1 cellular context compared by ENCODE assay signal in genomic region chr10:3494131-3494878, GRCh38.
TF ChIP-seq lines count a peak whose summit lies in the region.

No MANE protein-coding gene starts in this region.

TF ChIP-seq in SK-N-SH treated with all-trans-retinoic acid at 6 μM for 48 hours, 23 proteins besides CTCF, POLR2A, EP300 and RAD21 (continued from another document):
- TF ChIP-seq, protein P1, sequence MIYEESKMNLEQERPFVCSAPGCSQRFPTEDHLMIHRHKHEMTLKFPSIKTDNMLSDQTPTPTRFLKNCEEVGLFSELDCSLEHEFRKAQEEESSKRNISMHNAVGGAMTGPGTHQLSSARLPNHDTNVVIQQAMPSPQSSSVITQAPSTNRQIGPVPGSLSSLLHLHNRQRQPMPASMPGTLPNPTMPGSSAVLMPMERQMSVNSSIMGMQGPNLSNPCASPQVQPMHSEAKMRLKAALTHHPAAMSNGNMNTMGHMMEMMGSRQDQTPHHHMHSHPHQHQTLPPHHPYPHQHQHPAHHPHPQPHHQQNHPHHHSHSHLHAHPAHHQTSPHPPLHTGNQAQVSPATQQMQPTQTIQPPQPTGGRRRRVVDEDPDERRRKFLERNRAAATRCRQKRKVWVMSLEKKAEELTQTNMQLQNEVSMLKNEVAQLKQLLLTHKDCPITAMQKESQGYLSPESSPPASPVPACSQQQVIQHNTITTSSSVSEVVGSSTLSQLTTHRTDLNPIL (CRISPR knock-in tag; IDR thresholded peaks at IDR 0.05; ENCODE audit: low read depth): no peak
- TF ChIP-seq, protein P2, sequence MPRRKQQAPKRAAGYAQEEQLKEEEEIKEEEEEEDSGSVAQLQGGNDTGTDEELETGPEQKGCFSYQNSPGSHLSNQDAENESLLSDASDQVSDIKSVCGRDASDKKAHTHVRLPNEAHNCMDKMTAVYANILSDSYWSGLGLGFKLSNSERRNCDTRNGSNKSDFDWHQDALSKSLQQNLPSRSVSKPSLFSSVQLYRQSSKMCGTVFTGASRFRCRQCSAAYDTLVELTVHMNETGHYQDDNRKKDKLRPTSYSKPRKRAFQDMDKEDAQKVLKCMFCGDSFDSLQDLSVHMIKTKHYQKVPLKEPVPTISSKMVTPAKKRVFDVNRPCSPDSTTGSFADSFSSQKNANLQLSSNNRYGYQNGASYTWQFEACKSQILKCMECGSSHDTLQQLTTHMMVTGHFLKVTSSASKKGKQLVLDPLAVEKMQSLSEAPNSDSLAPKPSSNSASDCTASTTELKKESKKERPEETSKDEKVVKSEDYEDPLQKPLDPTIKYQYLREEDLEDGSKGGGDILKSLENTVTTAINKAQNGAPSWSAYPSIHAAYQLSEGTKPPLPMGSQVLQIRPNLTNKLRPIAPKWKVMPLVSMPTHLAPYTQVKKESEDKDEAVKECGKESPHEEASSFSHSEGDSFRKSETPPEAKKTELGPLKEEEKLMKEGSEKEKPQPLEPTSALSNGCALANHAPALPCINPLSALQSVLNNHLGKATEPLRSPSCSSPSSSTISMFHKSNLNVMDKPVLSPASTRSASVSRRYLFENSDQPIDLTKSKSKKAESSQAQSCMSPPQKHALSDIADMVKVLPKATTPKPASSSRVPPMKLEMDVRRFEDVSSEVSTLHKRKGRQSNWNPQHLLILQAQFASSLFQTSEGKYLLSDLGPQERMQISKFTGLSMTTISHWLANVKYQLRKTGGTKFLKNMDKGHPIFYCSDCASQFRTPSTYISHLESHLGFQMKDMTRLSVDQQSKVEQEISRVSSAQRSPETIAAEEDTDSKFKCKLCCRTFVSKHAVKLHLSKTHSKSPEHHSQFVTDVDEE (CRISPR knock-in tag; IDR thresholded peaks at IDR 0.05): no peak
- TF ChIP-seq TCF4 (CRISPR knock-in tag; IDR thresholded peaks at IDR 0.05; ENCODE audit: borderline replicate concordance) (no peak), ZNF70 (CRISPR knock-in tag; IDR thresholded peaks at IDR 0.05) (no peak), ZFP30 (CRISPR knock-in tag; IDR thresholded peaks at IDR 0.05) (no peak), ZNF565 (CRISPR knock-in tag; conservative IDR thresholded peaks at IDR 0.05; ENCODE audit: low read depth) (no peak), SNAI2 (CRISPR knock-in tag; IDR thresholded peaks at IDR 0.05) (no peak), CSDC2 (CRISPR knock-in tag; IDR thresholded peaks at IDR 0.05) (no peak), ESRRG (CRISPR knock-in tag; IDR thresholded peaks at IDR 0.05) (no peak), OSR1 (CRISPR knock-in tag; IDR thresholded peaks at IDR 0.05) (no peak), ARNTL (CRISPR knock-in tag; IDR thresholded peaks at IDR 0.05; ENCODE audit: borderline replicate concordance, low read depth) (no peak)
